Comparison of ENCODE assay signal across 1 cellular context in the genomic region with DNA sequence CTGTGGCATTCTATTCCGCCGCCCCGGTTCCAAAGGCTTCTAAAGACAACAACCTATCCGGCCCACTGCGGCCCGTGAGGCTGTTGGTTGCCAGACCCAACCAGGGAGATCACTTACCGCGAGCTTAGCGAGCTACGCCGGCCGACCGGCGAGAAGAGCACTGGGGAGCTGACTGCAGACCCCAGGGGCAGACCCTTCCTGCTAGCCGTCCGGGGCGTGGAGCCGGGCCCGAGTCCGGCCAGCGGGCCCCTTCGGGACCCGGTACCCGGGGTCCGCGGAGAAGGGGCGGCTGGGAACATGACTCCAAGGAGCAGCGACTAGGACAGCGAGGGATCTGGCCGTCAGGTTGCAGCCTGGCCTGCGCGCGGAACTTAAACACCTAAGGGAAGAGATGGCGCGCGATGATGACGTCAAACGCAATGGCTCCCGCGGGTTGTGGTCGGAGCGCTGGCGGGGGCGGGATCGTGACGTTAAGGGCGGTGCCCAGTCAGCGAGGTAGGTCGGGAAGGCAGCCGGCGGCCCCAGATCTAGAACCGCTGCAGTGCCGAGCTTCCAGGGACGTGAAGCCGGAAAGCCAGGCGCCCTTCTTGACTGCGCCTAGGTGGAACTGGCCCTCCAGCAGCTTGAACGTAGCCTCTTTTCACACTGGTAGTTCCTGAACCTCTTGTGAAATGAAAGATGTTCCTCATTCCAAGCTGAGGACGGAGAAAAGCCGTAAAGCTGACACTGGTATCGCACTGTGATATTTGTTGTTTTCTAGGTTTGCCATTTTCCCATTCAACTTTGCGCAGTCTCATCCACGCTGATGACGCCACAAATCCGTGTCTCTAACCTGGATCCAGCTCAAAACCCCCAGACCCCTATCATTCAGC.
A peak's percentile ranks its signal among the peaks of the same experiment; 100 is the strongest.
TF ChIP-seq lines count a peak whose summit lies in the region.

A gene (minus strand): TSS at position 391 of the 872 bp plus-strand sequence. CDS start 92 bp downstream, at position 299.

TF ChIP-seq in H1, 55 proteins besides CTCF, POLR2A, EP300 and RAD21 (continued from another document):
- TF ChIP-seq HDAC2 (IDR thresholded peaks at IDR 0.05; ENCODE audit: borderline replicate concordance in 1 of 2, low read depth in 2 of 2, low read length in 2 of 2) (0 out of 4 replicates have a peak, but pooled peaks of 1 of the 2 experiments have one; percentile 64), PHF8 (conservative IDR thresholded peaks at IDR 0.05; ENCODE audit: low read depth, low read length) (peak; percentile 100)
